12 cellular contexts compared by ENCODE assay signal in the genomic region with DNA sequence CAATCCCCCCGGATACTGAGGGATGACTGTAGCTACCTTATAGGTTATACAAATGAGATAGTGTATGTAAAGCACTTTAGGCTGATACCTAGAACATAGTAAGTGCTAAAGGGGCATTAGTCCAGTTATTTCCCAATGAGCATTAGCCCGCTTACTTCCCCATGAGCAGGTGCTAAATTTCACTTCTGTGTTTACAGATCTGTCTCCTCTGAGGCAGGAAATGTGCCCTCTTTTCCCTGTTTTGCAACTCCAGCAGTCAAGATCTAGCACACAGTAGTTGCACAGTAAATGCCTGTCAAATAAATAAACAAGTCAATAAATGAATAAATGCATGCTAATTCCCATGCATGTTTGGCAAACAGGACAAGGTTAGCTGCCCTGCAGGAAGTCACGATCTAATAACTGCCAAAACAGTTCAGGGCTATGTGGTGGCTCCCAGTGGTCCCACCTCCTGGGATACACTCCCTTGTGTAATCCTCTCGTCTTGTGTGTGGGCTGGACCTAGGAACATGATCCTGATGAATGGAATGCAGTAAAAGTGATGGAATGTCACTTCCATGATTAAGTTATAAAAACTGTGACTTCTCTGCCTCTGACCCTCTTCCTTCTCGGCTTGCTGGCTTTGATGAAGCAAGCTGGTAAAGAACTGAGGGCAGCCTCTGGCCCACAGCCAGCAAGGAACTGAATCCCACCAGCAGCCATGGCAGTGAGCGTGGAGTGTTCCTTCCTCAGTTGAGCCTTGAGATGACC.
DNase-seq lines count a peak whose midpoint lies in the region; ATAC-seq and TF ChIP-seq lines count a peak whose summit lies in the region.
"Had no signal": no experiment of that assay in that cellular context is flagged by ENCODE, and none has a peak within 500 bp of the region (broad histone marks: within the 10 kb centered on the region; RNA-seq: fewer than 3 reads in every experiment).

No MANE protein-coding gene starts in this region.

- peaks cover 35% of the 10 kb centered on the region for H3K4me1 Mint-ChIP-seq in chondrocyte (ENCODE audit: low read depth)
- H3K4me1 Mint-ChIP-seq in activated T-helper 1 cell treated with anti-CD3 and anti-CD28 coated beads, Interleukin-12 subunit alpha, Interleukin-12 subunit beta, Interleukin-2, Interleukin-4 antibody, amounts not matched to agents 30 ng/mL and 10 ng/mL and 1 ng/mL, durations not matched to agents 14 hours and 24 hours and 36 hours (ENCODE audit: low read depth), result no peaks in the 10 kb centered on the region
- H3K4me1 Mint-ChIP-seq: activated naive CD8-positive, alpha-beta T cell treated with anti-CD3 and anti-CD28 coated beads, Interleukin-2, amount 10 ng/mL, durations not matched to agents 7 days and 5 days; CD4-positive, alpha-beta memory T cell had no signal

- DNase-seq in COLO829 (ENCODE audit: low spot score) (peak; percentile 40), LoVo (ENCODE audit: low spot score) (peak; percentile 39), chondrocyte (ENCODE audit: low spot score) (no peak), NCI-H2029 treated with DMSO at 0.1 percent for 48 hours (lab: John Stamatoyannopoulos, UW) (no peak)
- DNase-seq in activated T-helper 1 cell treated with anti-CD3 and anti-CD28 coated beads, Interleukin-12 subunit alpha, Interleukin-12 subunit beta, Interleukin-2, Interleukin-4 antibody, amounts not matched to agents 30 ng/mL and 10 ng/mL and 1 ng/mL, durations not matched to agents 14 hours and 24 hours and 36 hours (ENCODE audit: low spot score), result no peak
- DNase-seq: activated naive CD8-positive, alpha-beta T cell treated with anti-CD3 and anti-CD28 coated beads, Interleukin-2, amount 10 ng/mL, durations not matched to agents 7 days and 5 days; CD4-positive, alpha-beta memory T cell; effector CD4-positive, alpha-beta T cell had no signal

- TF ChIP-seq CTCF in chondrocyte (IDR thresholded peaks at IDR 0.05), result no peak
- no peak for TF ChIP-seq CTCF in neutrophil (IDR thresholded peaks at IDR 0.05)

- H3K4me1 ChIP-seq in neutrophil (ENCODE audit: control insufficient read depth in 1 of 2, insufficient read depth in 1 of 2, low read depth in 1 of 2, low read length in 1 of 2), result peaks cover 26 to 29% of the 10 kb centered on the region in 2 experiments

- peak overlapping the region; percentile 75 for H3K27ac Mint-ChIP-seq in chondrocyte (ENCODE audit: unreplicated experiment)
- no peak overlapping the region for H3K27ac Mint-ChIP-seq in activated T-helper 1 cell treated with anti-CD3 and anti-CD28 coated beads, Interleukin-12 subunit alpha, Interleukin-12 subunit beta, Interleukin-2, Interleukin-4 antibody, amounts not matched to agents 30 ng/mL and 10 ng/mL and 1 ng/mL, durations not matched to agents 14 hours and 24 hours and 36 hours
- H3K27ac Mint-ChIP-seq: activated naive CD8-positive, alpha-beta T cell treated with anti-CD3 and anti-CD28 coated beads, Interleukin-2, amount 10 ng/mL, durations not matched to agents 7 days and 5 days; CD4-positive, alpha-beta memory T cell; T-helper 1 cell treated with Interleukin-12 subunit alpha and Interleukin-12 subunit beta and Interleukin-4 antibody, amounts not matched to agents 30 μg/mL and 1 μg/mL, for 36 hours had no signal

- no peak for ATAC-seq in GM18517 (IDR thresholded peaks at IDR 0.05; ENCODE audit: unreplicated experiment)
- no peak for ATAC-seq in HG02571 (IDR thresholded peaks at IDR 0.05; ENCODE audit: unreplicated experiment)

- no peaks in the 10 kb centered on the region for H3K9me3 Mint-ChIP-seq in chondrocyte (ENCODE audit: low read depth)
- H3K9me3 Mint-ChIP-seq in activated T-helper 1 cell treated with anti-CD3 and anti-CD28 coated beads, Interleukin-12 subunit alpha, Interleukin-12 subunit beta, Interleukin-2, Interleukin-4 antibody, amounts not matched to agents 30 ng/mL and 10 ng/mL and 1 ng/mL, durations not matched to agents 14 hours and 24 hours and 36 hours, result no peaks in the 10 kb centered on the region
- H3K9me3 Mint-ChIP-seq: activated naive CD8-positive, alpha-beta T cell treated with anti-CD3 and anti-CD28 coated beads, Interleukin-2, amount 10 ng/mL, durations not matched to agents 7 days and 5 days; T-helper 1 cell treated with Interleukin-12 subunit alpha and Interleukin-12 subunit beta and Interleukin-4 antibody, amounts not matched to agents 30 μg/mL and 1 μg/mL, for 36 hours had no signal

- no peaks in the 10 kb centered on the region for H3K27me3 Mint-ChIP-seq in chondrocyte (ENCODE audit: low read depth)
- H3K27me3 Mint-ChIP-seq in activated T-helper 1 cell treated with anti-CD3 and anti-CD28 coated beads, Interleukin-12 subunit alpha, Interleukin-12 subunit beta, Interleukin-2, Interleukin-4 antibody, amounts not matched to agents 30 ng/mL and 10 ng/mL and 1 ng/mL, durations not matched to agents 14 hours and 24 hours and 36 hours (ENCODE audit: insufficient read depth), result no peaks in the 10 kb centered on the region

- H3K4me3 Mint-ChIP-seq in chondrocyte (ENCODE audit: unreplicated experiment), result no peak overlapping the region
- H3K4me3 Mint-ChIP-seq in activated T-helper 1 cell treated with anti-CD3 and anti-CD28 coated beads, Interleukin-12 subunit alpha, Interleukin-12 subunit beta, Interleukin-2, Interleukin-4 antibody, amounts not matched to agents 30 ng/mL and 10 ng/mL and 1 ng/mL, durations not matched to agents 14 hours and 24 hours and 36 hours, result no peak overlapping the region
- H3K4me3 Mint-ChIP-seq: activated naive CD8-positive, alpha-beta T cell treated with anti-CD3 and anti-CD28 coated beads, Interleukin-2, amount 10 ng/mL, durations not matched to agents 7 days and 5 days; CD4-positive, alpha-beta memory T cell; T-helper 1 cell treated with Interleukin-12 subunit alpha and Interleukin-12 subunit beta and Interleukin-4 antibody, amounts not matched to agents 30 μg/mL and 1 μg/mL, for 36 hours had no signal

- peak overlapping the region; percentile 62 for H3K27ac ChIP-seq in neutrophil

- no peaks in the 10 kb centered on the region for H3K27me3 ChIP-seq in neutrophil

- peak overlapping the region; percentile 3 to 12 for H3K4me3 ChIP-seq in neutrophil (ENCODE audit: low read depth in 1 of 2, low read length in 1 of 2)

- H3K9me3 ChIP-seq in neutrophil, result no peaks in the 10 kb centered on the region

- no peaks in the 10 kb centered on the region for H3K36me3 ChIP-seq in neutrophil

- intact Hi-C loops in activated T-helper 1 cell treated with anti-CD3 and anti-CD28 coated beads, Interleukin-12 subunit alpha, Interleukin-12 subunit beta, Interleukin-2, Interleukin-4 antibody, amounts not matched to agents 30 ng/mL and 10 ng/mL and 1 ng/mL, durations not matched to agents 14 hours and 24 hours and 36 hours (cut with micrococcal nuclease), result no loop called here

- no peaks in the 10 kb centered on the region for H3K36me3 Mint-ChIP-seq in chondrocyte (ENCODE audit: low read depth)
- no peaks in the 10 kb centered on the region for H3K36me3 Mint-ChIP-seq in activated T-helper 1 cell treated with anti-CD3 and anti-CD28 coated beads, Interleukin-12 subunit alpha, Interleukin-12 subunit beta, Interleukin-2, Interleukin-4 antibody, amounts not matched to agents 30 ng/mL and 10 ng/mL and 1 ng/mL, durations not matched to agents 14 hours and 24 hours and 36 hours (ENCODE audit: low read depth)
- H3K36me3 Mint-ChIP-seq: activated naive CD8-positive, alpha-beta T cell treated with anti-CD3 and anti-CD28 coated beads, Interleukin-2, amount 10 ng/mL, durations not matched to agents 7 days and 5 days; CD4-positive, alpha-beta memory T cell had no signal

Comparison
In these comparisons a context has a peak if more than half of its experiments do, and no peak if none do; other contexts are left out.
1. DNase-seq: peak in COLO829 (single experiment) and LoVo (single experiment); none in chondrocyte (single experiment), activated T-helper 1 cell treated with anti-CD3 and anti-CD28 coated beads, Interleukin-12 subunit alpha, Interleukin-12 subunit beta, Interleukin-2, Interleukin-4 antibody, amounts not matched to agents 30 ng/mL and 10 ng/mL and 1 ng/mL, durations not matched to agents 14 hours and 24 hours and 36 hours (single experiment) and NCI-H2029 treated with DMSO at 0.1 percent for 48 hours (single experiment).